ENCODE assay signal across 19 cellular contexts in genomic region chr16:49465661-49466528, GRCh38.
DNase-seq lines count a peak whose midpoint lies in the region; ATAC-seq and TF ChIP-seq lines count a peak whose summit lies in the region.
"Had no signal": no experiment of that assay in that cellular context is flagged by ENCODE, and none has a peak within 500 bp of the region (broad histone marks: within the 10 kb centered on the region; RNA-seq: fewer than 3 reads in every experiment).

No MANE protein-coding gene starts in this region.

- H3K27me3 ChIP-seq in HUES64 (ENCODE audit: insufficient read depth, low read length) (peaks cover 14% of the 10 kb centered on the region), hepatocyte (peaks cover 31% of the 10 kb centered on the region), spleen (replicated peaks in 1 of 7) (peaks cover 0 to 27% (median 0%) of the 10 kb centered on the region in 7 donors)

- 0 out of 2 replicates have a peak, but pooled peaks cover 3% of the 10 kb centered on the region for H3K4me1 ChIP-seq in HUES64 (ENCODE audit: insufficient read depth, low read length)
- H3K4me1 ChIP-seq in hepatocyte (ENCODE audit: insufficient read depth) = no peaks in the 10 kb centered on the region
- peaks cover 0 to 36% (median 13%) of the 10 kb centered on the region in 6 donors for H3K4me1 ChIP-seq in spleen
- H3K4me1 ChIP-seq: gastroesophageal sphincter, lower lobe of right lung, psoas muscle had no signal

- no peak for TF ChIP-seq CTCF in hepatocyte (IDR thresholded peaks at IDR 0.05; ENCODE audit: poor library complexity)
- TF ChIP-seq CTCF in spleen (IDR thresholded peaks at IDR 0.05 in 8 of 11, conservative IDR thresholded peaks at IDR 0.05 in 3 of 11) = no peak

- H3K27me3 Mint-ChIP-seq in activated CD4-positive, alpha-beta memory T cell treated with anti-CD3 and anti-CD28 coated beads, Interleukin-2, amount 10 ng/mL, durations not matched to agents 7 days and 5 days = peaks cover 4% of the 10 kb centered on the region
- H3K27me3 Mint-ChIP-seq in activated CD4-positive, alpha-beta memory T cell treated with anti-CD3 and anti-CD28 coated beads for 36 hours = no peaks in the 10 kb centered on the region
- H3K27me3 Mint-ChIP-seq: stimulated activated memory B cell treated with anti-CD40 and anti-IgM and Interleukin-4, amounts not matched to agents 10 μg/mL and 1 μg/mL and 100 μg/mL, for 72 hours had no signal

- H3K36me3 Mint-ChIP-seq in activated CD4-positive, alpha-beta memory T cell treated with anti-CD3 and anti-CD28 coated beads, Interleukin-2, amount 10 ng/mL, durations not matched to agents 7 days and 5 days (ENCODE audit: low read depth) = no peaks in the 10 kb centered on the region
- H3K36me3 Mint-ChIP-seq in activated CD4-positive, alpha-beta memory T cell treated with anti-CD3 and anti-CD28 coated beads for 36 hours = no peaks in the 10 kb centered on the region
- H3K36me3 Mint-ChIP-seq: activated naive CD4-positive, alpha-beta T cell treated with anti-CD3 and anti-CD28 coated beads, Interleukin-2, amount 10 ng/mL, durations not matched to agents 7 days and 5 days; CD8-positive, alpha-beta T cell; stimulated activated memory B cell treated with anti-CD40 and anti-IgM and Interleukin-4, amounts not matched to agents 10 μg/mL and 1 μg/mL and 100 μg/mL, for 72 hours had no signal

- DNase-seq in activated CD4-positive, alpha-beta memory T cell treated with anti-CD3 and anti-CD28 coated beads, Interleukin-2, amount 10 ng/mL, durations not matched to agents 7 days and 5 days = peak; percentile 13
- no peak for DNase-seq in activated CD4-positive, alpha-beta memory T cell treated with anti-CD3 and anti-CD28 coated beads for 36 hours
- DNase-seq in hepatocyte (ENCODE audit: low spot score) (no peak), spleen (peak; percentile 64), NCI-H510A (lab: John Stamatoyannopoulos, UW) (no peak), kidney glomerular epithelial cell (lab: John Stamatoyannopoulos, UW) (no peak)
- DNase-seq: activated naive CD4-positive, alpha-beta T cell treated with anti-CD3 and anti-CD28 coated beads, Interleukin-2, amount 10 ng/mL, durations not matched to agents 7 days and 5 days; dermis blood vessel endothelial cell; erythroblast; NCI-H146; NCI-H226; trophoblast cell had no signal

- H3K36me3 ChIP-seq in HUES64 (ENCODE audit: insufficient read depth, low read length) = no peaks in the 10 kb centered on the region
- H3K36me3 ChIP-seq in hepatocyte (replicated peaks; ENCODE audit: insufficient read depth, low read depth) = no peaks in the 10 kb centered on the region
- no peaks in the 10 kb centered on the region for H3K36me3 ChIP-seq in spleen
- H3K36me3 ChIP-seq: gastroesophageal sphincter, lower lobe of right lung had no signal

- H3K9ac ChIP-seq in HUES64 (ENCODE audit: low read depth, low read length) = no peak overlapping the region

- 92% methylated on average over 19 of the region's 19 CpGs for WGBS in HUES64
- 94% methylated on average over 19 of the region's 19 CpGs for WGBS in hepatocyte (ENCODE audit: low lambda C conversion rate, missing lambda C conversion rate)
- WGBS in spleen, 5 donors = 87 to 92% (median 91%) methylated on average over 19 of the region's 19 CpGs

- H3K9me3 ChIP-seq in HUES64 (ENCODE audit: insufficient read depth, low read depth, low read length) (no peaks in the 10 kb centered on the region), hepatocyte (ENCODE audit: low read depth) (no peaks in the 10 kb centered on the region), spleen (no peaks in the 10 kb centered on the region)
- H3K9me3 ChIP-seq: gastroesophageal sphincter, lower lobe of right lung, psoas muscle had no signal

- H3K4me3 ChIP-seq in HUES64 (ENCODE audit: low read length) (peak overlapping the region; percentile 64; the same call in 1 of the 2 replicates), hepatocyte (no peak overlapping the region), spleen (no peak overlapping the region)
- H3K4me3 ChIP-seq: gastroesophageal sphincter, lower lobe of right lung, psoas muscle had no signal

- CTCF ChIA-PET in activated CD4-positive, alpha-beta memory T cell treated with anti-CD3 and anti-CD28 coated beads, Interleukin-2, amount 10 ng/mL, durations not matched to agents 7 days and 5 days (lab: Charles Lee) = no interaction called here
- CTCF ChIA-PET in activated CD4-positive, alpha-beta memory T cell treated with anti-CD3 and anti-CD28 coated beads for 36 hours (lab: Charles Lee) = interaction anchor here (1.0 kb wide), 1 partner anchor 15 kb away, joined by 3 read pairs; no protein-coding TSS in a partner anchor

- H3K27ac ChIP-seq in HUES64 (ENCODE audit: low read depth, low read length) (no peak overlapping the region), hepatocyte (no peak overlapping the region), spleen (no peak overlapping the region)
- H3K27ac ChIP-seq: gastroesophageal sphincter, lower lobe of right lung, psoas muscle had no signal

- H3K9me2 ChIP-seq in hepatocyte (replicated peaks; ENCODE audit: insufficient read depth) = no peaks in the 10 kb centered on the region

- H3K4me2 ChIP-seq in hepatocyte = no peak overlapping the region

- POLR2A ChIA-PET in activated CD4-positive, alpha-beta memory T cell treated with anti-CD3 and anti-CD28 coated beads, Interleukin-2, amount 10 ng/mL, durations not matched to agents 7 days and 5 days (lab: Charles Lee) = no interaction called here
- POLR2A ChIA-PET in activated CD4-positive, alpha-beta memory T cell treated with anti-CD3 and anti-CD28 coated beads for 36 hours (lab: Charles Lee) = no interaction called here

- no peak for TF ChIP-seq POLR2A in spleen (IDR thresholded peaks at IDR 0.05)

- H2AFZ ChIP-seq in hepatocyte = peak overlapping the region; percentile 26

- H3K4me3 Mint-ChIP-seq in activated CD4-positive, alpha-beta memory T cell treated with anti-CD3 and anti-CD28 coated beads, Interleukin-2, amount 10 ng/mL, durations not matched to agents 7 days and 5 days = no peak overlapping the region
- H3K4me3 Mint-ChIP-seq in activated CD4-positive, alpha-beta memory T cell treated with anti-CD3 and anti-CD28 coated beads for 36 hours = no peak overlapping the region
- H3K4me3 Mint-ChIP-seq: activated naive CD4-positive, alpha-beta T cell treated with anti-CD3 and anti-CD28 coated beads, Interleukin-2, amount 10 ng/mL, durations not matched to agents 7 days and 5 days; CD8-positive, alpha-beta T cell; stimulated activated memory B cell treated with anti-CD40 and anti-IgM and Interleukin-4, amounts not matched to agents 10 μg/mL and 1 μg/mL and 100 μg/mL, for 72 hours had no signal

- ATAC-seq in GM18511 (IDR thresholded peaks at IDR 0.05; ENCODE audit: unreplicated experiment) = no peak
- ATAC-seq: CD8-positive, alpha-beta T cell; gastroesophageal sphincter; psoas muscle; stimulated activated memory B cell treated with anti-CD40 and anti-IgM and Interleukin-4, amounts not matched to agents 10 μg/mL and 1 μg/mL and 100 μg/mL, for 72 hours had no signal

- no peak overlapping the region for H3K27ac Mint-ChIP-seq in activated CD4-positive, alpha-beta memory T cell treated with anti-CD3 and anti-CD28 coated beads, Interleukin-2, amount 10 ng/mL, durations not matched to agents 7 days and 5 days
- no peak overlapping the region for H3K27ac Mint-ChIP-seq in activated CD4-positive, alpha-beta memory T cell treated with anti-CD3 and anti-CD28 coated beads for 36 hours
- H3K27ac Mint-ChIP-seq: activated naive CD4-positive, alpha-beta T cell treated with anti-CD3 and anti-CD28 coated beads, Interleukin-2, amount 10 ng/mL, durations not matched to agents 7 days and 5 days; CD8-positive, alpha-beta T cell; stimulated activated memory B cell treated with anti-CD40 and anti-IgM and Interleukin-4, amounts not matched to agents 10 μg/mL and 1 μg/mL and 100 μg/mL, for 72 hours had no signal

- H4K20me1 ChIP-seq in hepatocyte (ENCODE audit: insufficient read depth, poor library complexity, severe bottlenecking) = no peaks in the 10 kb centered on the region

- H3K9me3 Mint-ChIP-seq in activated CD4-positive, alpha-beta memory T cell treated with anti-CD3 and anti-CD28 coated beads, Interleukin-2, amount 10 ng/mL, durations not matched to agents 7 days and 5 days = no peaks in the 10 kb centered on the region
- no peaks in the 10 kb centered on the region for H3K9me3 Mint-ChIP-seq in activated CD4-positive, alpha-beta memory T cell treated with anti-CD3 and anti-CD28 coated beads for 36 hours
- H3K9me3 Mint-ChIP-seq: activated naive CD4-positive, alpha-beta T cell treated with anti-CD3 and anti-CD28 coated beads, Interleukin-2, amount 10 ng/mL, durations not matched to agents 7 days and 5 days; CD8-positive, alpha-beta T cell; stimulated activated memory B cell treated with anti-CD40 and anti-IgM and Interleukin-4, amounts not matched to agents 10 μg/mL and 1 μg/mL and 100 μg/mL, for 72 hours had no signal

- H3K4me1 Mint-ChIP-seq in activated CD4-positive, alpha-beta memory T cell treated with anti-CD3 and anti-CD28 coated beads, Interleukin-2, amount 10 ng/mL, durations not matched to agents 7 days and 5 days = peaks cover 27% of the 10 kb centered on the region
- H3K4me1 Mint-ChIP-seq in activated CD4-positive, alpha-beta memory T cell treated with anti-CD3 and anti-CD28 coated beads for 36 hours (ENCODE audit: low read depth) = peaks cover 27% of the 10 kb centered on the region

- no peaks in the 10 kb centered on the region for H3K79me2 ChIP-seq in hepatocyte

- intact Hi-C loops in activated CD4-positive, alpha-beta memory T cell treated with anti-CD3 and anti-CD28 coated beads for 36 hours (cut with micrococcal nuclease) = no loop called here
- intact Hi-C loops in spleen (cut with DNase I; ENCODE audit: low total_unique reads) = no loop called here

Comparison
In these comparisons a context has a peak if more than half of its experiments do, and no peak if none do; other contexts are left out.
1. DNase-seq: peak in activated CD4-positive, alpha-beta memory T cell treated with anti-CD3 and anti-CD28 coated beads, Interleukin-2, amount 10 ng/mL, durations not matched to agents 7 days and 5 days (single experiment) and spleen (single experiment); none in activated CD4-positive, alpha-beta memory T cell treated with anti-CD3 and anti-CD28 coated beads for 36 hours (single experiment), hepatocyte (single experiment), NCI-H510A (single experiment) and kidney glomerular epithelial cell (single experiment).